28 cellular contexts compared by ENCODE assay signal in genomic region chr2:125172181-125172580, GRCh38.
"Had no signal": no experiment of that assay in that cellular context is flagged by ENCODE, and none has a peak within 500 bp of the region (broad histone marks: within the 10 kb centered on the region; RNA-seq: fewer than 3 reads in every experiment).

No MANE protein-coding gene starts in this region.

- H3K4me3 ChIP-seq: adrenal gland, cardiac muscle cell, colonic mucosa, ovary, right lobe of liver, uterus had no signal

- FAIRE-seq: endometrium, frontal cortex had no signal

- ATAC-seq: activated CD4-positive, alpha-beta T cell treated with anti-CD3 and anti-CD28 coated beads for 36 hours; left ventricle myocardium superior; right lobe of liver; stimulated activated naive CD8-positive, alpha-beta T cell treated with anti-CD3 and anti-CD28 coated beads, Interleukin-15, Interleukin-2, amounts not matched to agents 100 U/mL and 50 U/mL, for 24 hours had no signal

- DNase-seq: activated CD4-positive, alpha-beta T cell treated with anti-CD3 and anti-CD28 coated beads for 36 hours; activated CD4-positive, alpha-beta T cell treated with anti-CD3 and anti-CD28 coated beads, Interleukin-2, amount 50 U/mL, for 4 hours; activated CD4-positive, CD25-positive, alpha-beta regulatory T cell; activated CD8-positive, alpha-beta memory T cell treated with anti-CD3 and anti-CD28 coated beads for 24 hours; activated CD8-positive, alpha-beta memory T cell treated with anti-CD3 and anti-CD28 coated beads, Interleukin-2, amount 50 U/mL, for 4 hours; activated effector memory CD4-positive, alpha-beta T cell treated with anti-CD3 and anti-CD28 coated beads, Interleukin-2, amount 50 U/mL, for 16 hours; activated naive CD4-positive, alpha-beta T cell treated with anti-CD3 and anti-CD28 coated beads for 36 hours; activated naive CD8-positive, alpha-beta T cell treated with anti-CD3 and anti-CD28 coated beads for 36 hours; activated T-cell treated with anti-CD3 and anti-CD28 coated beads, Interleukin-2, amount 50 U/mL, for 1 hour; adrenal gland; cerebellar nuclear complex; colonic mucosa; effector CD8-positive, alpha-beta T cell; kidney glomerular epithelial cell; left ventricle myocardium superior; mammary epithelial cell; naive B cell; nephron progenitor cell; ovary; right lobe of liver; stimulated activated CD4-positive, alpha-beta T cell treated with anti-CD3 and anti-CD28 coated beads, Interleukin-12 subunit alpha, Interleukin-12 subunit beta, amount 100 ng/mL, for 4 hours; stimulated activated CD4-positive, alpha-beta T cell treated with anti-CD3 and anti-CD28 coated beads, Interleukin-4, amount 100 ng/mL, for 1 hour; stimulated activated naive CD8-positive, alpha-beta T cell treated with anti-CD3 and anti-CD28 coated beads, Interleukin-15, Interleukin-2, amounts not matched to agents 100 U/mL and 50 U/mL, for 24 hours; T-helper 2 cell; uterus had no signal
